29 cellular contexts compared by ENCODE assay signal in genomic region chr9:28801144-28801799, GRCh38.
DNase-seq lines count a peak whose midpoint lies in the region; ATAC-seq, FAIRE-seq and TF ChIP-seq lines count a peak whose summit lies in the region.
"Had no signal": no experiment of that assay in that cellular context is flagged by ENCODE, and none has a peak within 500 bp of the region (broad histone marks: within the 10 kb centered on the region; RNA-seq: fewer than 3 reads in every experiment).

No MANE protein-coding gene starts in this region.

- no peak overlapping the region for H3K27ac Mint-ChIP-seq in CD4-positive, alpha-beta T cell
- H3K27ac Mint-ChIP-seq: activated CD8-positive, alpha-beta T cell treated with anti-CD3 and anti-CD28 coated beads for 36 hours; B cell; dendritic cell treated with granulocyte-macrophage colony-stimulating factor and Interleukin-4, amounts not matched to agents 40 ng/mL and 50 ng/mL, for 4 days; naive B cell; stimulated activated memory B cell treated with anti-CD40 and anti-IgM and Interleukin-4, amounts not matched to agents 10 μg/mL and 1 μg/mL and 100 μg/mL, for 72 hours had no signal

- H3K9me3 Mint-ChIP-seq in CD4-positive, alpha-beta T cell: no peaks in the 10 kb centered on the region
- H3K9me3 Mint-ChIP-seq: activated CD8-positive, alpha-beta T cell treated with anti-CD3 and anti-CD28 coated beads for 36 hours; dendritic cell treated with granulocyte-macrophage colony-stimulating factor and Interleukin-4, amounts not matched to agents 40 ng/mL and 50 ng/mL, for 4 days; naive B cell; stimulated activated memory B cell treated with anti-CD40 and anti-IgM and Interleukin-4, amounts not matched to agents 10 μg/mL and 1 μg/mL and 100 μg/mL, for 72 hours had no signal

- H3K4me1 Mint-ChIP-seq in CD4-positive, alpha-beta T cell (ENCODE audit: low read depth): no peaks in the 10 kb centered on the region
- H3K4me1 Mint-ChIP-seq: B cell; naive B cell; stimulated activated memory B cell treated with anti-CD40 and anti-IgM and Interleukin-4, amounts not matched to agents 10 μg/mL and 1 μg/mL and 100 μg/mL, for 72 hours had no signal

- H3K27me3 ChIP-seq in CD4-positive, alpha-beta T cell (ENCODE audit: control insufficient read depth, insufficient read depth, low read length): no peaks in the 10 kb centered on the region
- H3K27me3 ChIP-seq: left lung, spleen had no signal

- no peak for FAIRE-seq in urothelium cell line (lab: Jason Lieb, UNC)
- FAIRE-seq: endometrium had no signal

- ATAC-seq in SK-N-SH treated with all-trans-retinoic acid at 6 μM for 48 hours (peak; percentile 97), left lobe of liver (no peak)
- ATAC-seq in CD4-positive, alpha-beta T cell (ENCODE audit: poor library complexity): no peak
- ATAC-seq: A549; activated CD4-positive, CD25-positive, alpha-beta regulatory T cell treated with anti-CD3 and anti-CD28 coated beads, Interleukin-2, amount 50 U/mL, for 24 hours; activated CD8-positive, alpha-beta T cell treated with anti-CD3 and anti-CD28 coated beads for 36 hours; left lung; stimulated activated memory B cell treated with anti-CD40 and anti-IgM and Interleukin-4, amounts not matched to agents 10 μg/mL and 1 μg/mL and 100 μg/mL, for 72 hours had no signal

- intact Hi-C loops in CD4-positive, alpha-beta T cell (cut with DNase I, micrococcal nuclease): no loop called here

- no peaks in the 10 kb centered on the region for H3K36me3 Mint-ChIP-seq in CD4-positive, alpha-beta T cell (ENCODE audit: low read depth)
- H3K36me3 Mint-ChIP-seq: naive B cell; stimulated activated memory B cell treated with anti-CD40 and anti-IgM and Interleukin-4, amounts not matched to agents 10 μg/mL and 1 μg/mL and 100 μg/mL, for 72 hours had no signal

- no peaks in the 10 kb centered on the region for H3K9me3 ChIP-seq in CD4-positive, alpha-beta T cell (ENCODE audit: control insufficient read depth, low read length)
- H3K9me3 ChIP-seq: A549, left lung, spleen had no signal

- TF ChIP-seq CTCF in fibroblast of mammary gland (conservative IDR thresholded peaks at IDR 0.05; ENCODE audit: control insufficient read depth, insufficient read depth, low read depth, low read length): no peak
- no peak for TF ChIP-seq CTCF in CD4-positive, alpha-beta T cell (IDR thresholded peaks at IDR 0.05)

- no peak overlapping the region for H3K4me3 Mint-ChIP-seq in CD4-positive, alpha-beta T cell
- H3K4me3 Mint-ChIP-seq: activated CD8-positive, alpha-beta T cell treated with anti-CD3 and anti-CD28 coated beads for 36 hours; B cell; dendritic cell treated with granulocyte-macrophage colony-stimulating factor and Interleukin-4, amounts not matched to agents 40 ng/mL and 50 ng/mL, for 4 days; naive B cell; stimulated activated memory B cell treated with anti-CD40 and anti-IgM and Interleukin-4, amounts not matched to agents 10 μg/mL and 1 μg/mL and 100 μg/mL, for 72 hours had no signal

- H3K27ac ChIP-seq in CD4-positive, alpha-beta T cell (ENCODE audit: low read depth, low read length): no peak overlapping the region
- H3K27ac ChIP-seq: A549, cardiac muscle cell, KMS-11, left lung, spleen had no signal

- no peaks in the 10 kb centered on the region for H3K27me3 Mint-ChIP-seq in CD4-positive, alpha-beta T cell
- H3K27me3 Mint-ChIP-seq: activated CD8-positive, alpha-beta T cell treated with anti-CD3 and anti-CD28 coated beads for 36 hours; B cell; dendritic cell treated with granulocyte-macrophage colony-stimulating factor and Interleukin-4, amounts not matched to agents 40 ng/mL and 50 ng/mL, for 4 days; naive B cell; stimulated activated memory B cell treated with anti-CD40 and anti-IgM and Interleukin-4, amounts not matched to agents 10 μg/mL and 1 μg/mL and 100 μg/mL, for 72 hours had no signal

- CTCF ChIA-PET in CD4-positive, alpha-beta T cell (lab: Charles Lee): no interaction called here

- DNase-seq in NCI-H82 (lab: John Stamatoyannopoulos, UW): peak; percentile 74
- no peak for DNase-seq in NCI-H82 treated with DMSO at 0.1 percent for 48 hours (lab: John Stamatoyannopoulos, UW; ENCODE audit: unreplicated experiment)
- peak; percentile 1 for DNase-seq in fibroblast of mammary gland (ENCODE audit: low read depth)
- peak; percentile 29 for DNase-seq in urothelium cell line (ENCODE audit: low spot score)
- DNase-seq in activated CD4-positive, alpha-beta T cell treated with anti-CD3 and anti-CD28 coated beads for 1 hour: no peak
- DNase-seq in left lobe of liver (ENCODE audit: low spot score): no peak
- DNase-seq in CD4-positive, alpha-beta T cell: no peak
- DNase-seq: activated CD8-positive, alpha-beta T cell treated with anti-CD3 and anti-CD28 coated beads for 36 hours; activated gamma-delta T cell; GF-D8; GOT3; head of caudate nucleus; left lung; naive B cell; NCI-H1694 treated with DMSO at 0.1 percent for 48 hours; NCI-H748 treated with DMSO at 0.1 percent for 48 hours; nucleus accumbens; SHP77 treated with DMSO at 0.1 percent for 48 hours; spleen; stimulated activated CD4-positive, alpha-beta T cell treated with anti-CD3 and anti-CD28 coated beads, Interleukin-4, amount 100 ng/mL, for 1 hour had no signal

- POLR2A ChIA-PET in CD4-positive, alpha-beta T cell (lab: Charles Lee): no interaction called here

- H3K4me3 ChIP-seq in fibroblast of mammary gland (ENCODE audit: control insufficient read depth, low read depth, low read length): no peak overlapping the region
- H3K4me3 ChIP-seq: A549, cardiac muscle cell, left lung, spleen had no signal

TF ChIP-seq in SK-N-SH treated with all-trans-retinoic acid at 6 μM for 48 hours, 23 proteins besides CTCF, POLR2A, EP300 and RAD21:
- TF ChIP-seq BACH2 (CRISPR knock-in tag; IDR thresholded peaks at IDR 0.05; ENCODE audit: borderline replicate concordance) (no peak), ISL1 (CRISPR knock-in tag; IDR thresholded peaks at IDR 0.05) (peak; percentile 73)
TF ChIP-seq in SK-N-SH treated with all-trans-retinoic acid at 6 μM for 48 hours: peak in this region for 1.

Comparison
In these comparisons a context has a peak if more than half of its experiments do, and no peak if none do; other contexts are left out.
1. DNase-seq: peak in NCI-H82 (single experiment), fibroblast of mammary gland (single experiment) and urothelium cell line (single experiment); none in NCI-H82 treated with DMSO at 0.1 percent for 48 hours (single experiment), activated CD4-positive, alpha-beta T cell treated with anti-CD3 and anti-CD28 coated beads for 1 hour (single experiment), left lobe of liver (single experiment) and CD4-positive, alpha-beta T cell (0 of 10).